ENCODE assay signal across 24 cellular contexts in the genomic region with DNA sequence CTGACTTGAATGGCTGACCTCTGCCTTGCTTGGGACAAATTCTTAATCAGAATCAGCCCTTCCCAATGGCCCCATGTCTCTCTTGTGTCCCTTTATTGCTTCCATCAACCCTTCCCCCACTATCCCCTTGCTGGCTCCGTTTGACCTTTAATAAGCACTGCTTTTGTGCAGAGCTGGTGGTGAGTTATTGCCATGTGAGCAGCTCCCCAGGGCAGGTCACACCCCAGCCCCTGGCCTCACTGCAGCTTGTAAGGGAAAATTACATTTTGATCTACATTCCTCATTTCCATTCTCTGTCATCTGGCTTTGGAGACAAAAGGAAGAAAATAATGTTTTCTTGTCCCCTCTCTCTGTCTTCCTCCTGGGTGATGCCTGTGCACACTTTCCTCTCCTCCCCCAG.
A peak's percentile ranks its signal among the peaks of the same experiment; 100 is the strongest.
DNase-seq lines count a peak whose midpoint lies in the region; ATAC-seq and TF ChIP-seq lines count a peak whose summit lies in the region.
"Had no signal": no experiment of that assay in that cellular context is flagged by ENCODE, and none has a peak within 500 bp of the region (broad histone marks: within the 10 kb centered on the region; RNA-seq: fewer than 3 reads in every experiment).

No MANE protein-coding gene starts in this region.

- H2BK5ac ChIP-seq in neuronal stem cell (ENCODE audit: low read length) = no peak overlapping the region

- no peak overlapping the region for H4K8ac ChIP-seq in neuronal stem cell (ENCODE audit: low read depth, low read length)

- H3K18ac ChIP-seq in neuronal stem cell (ENCODE audit: low read length) = peak overlapping the region; percentile 15

- ATAC-seq in Right ventricle myocardium inferior = no peak
- no peak for ATAC-seq in right cardiac atrium
- no peak for ATAC-seq in HG02763 (IDR thresholded peaks at IDR 0.05; ENCODE audit: unreplicated experiment)
- ATAC-seq in HG03025 (IDR thresholded peaks at IDR 0.05; ENCODE audit: low FRiP score, unreplicated experiment) = no peak
- ATAC-seq: CD8-positive, alpha-beta T cell; PC-3 had no signal

- H3K4ac ChIP-seq in neuronal stem cell (ENCODE audit: low read length) = no peak overlapping the region

- H3K4me1 ChIP-seq in right cardiac atrium (ENCODE audit: control insufficient read depth, insufficient read depth, low read length) (no peaks in the 10 kb centered on the region), neuronal stem cell (ENCODE audit: control insufficient read depth in 2 of 2, insufficient read depth in 1 of 2, low read depth in 1 of 2, low read length in 2 of 2) (peaks cover 0 to 8% of the 10 kb centered on the region in 2 donors)
- H3K4me1 ChIP-seq: SJCRH30 had no signal

- no peak overlapping the region for H2AFZ ChIP-seq in neuronal stem cell (ENCODE audit: low read length)

- no peak overlapping the region for H4K91ac ChIP-seq in neuronal stem cell (ENCODE audit: low read depth, low read length, poor library complexity)

- H3K4me2 ChIP-seq in neuronal stem cell (ENCODE audit: insufficient read depth, low read length, poor library complexity, severe bottlenecking) = no peak overlapping the region

- intact Hi-C loops in Right ventricle myocardium inferior (cut with DNase I) (no loop called here), right cardiac atrium (cut with DNase I) (no loop called here)

- H2AK5ac ChIP-seq in neuronal stem cell (ENCODE audit: low read depth, low read length) = no peak overlapping the region

- H3K9me3 ChIP-seq in right cardiac atrium (ENCODE audit: control insufficient read depth, low read length) = no peaks in the 10 kb centered on the region
- H3K9me3 ChIP-seq in neuronal stem cell (replicated peaks in 1 of 2; ENCODE audit: control insufficient read depth in 2 of 2, insufficient read depth in 1 of 2, low read depth in 1 of 2, low read length in 2 of 2) = no peaks in the 10 kb centered on the region
- H3K9me3 ChIP-seq: SJCRH30 had no signal

- DNase-seq in Right ventricle myocardium inferior (ENCODE audit: missing footprints) (peak; percentile 50), right cardiac atrium (no peak), glutamatergic neuron (no peak), neuronal stem cell (ENCODE audit: low spot score) (no peak), SW 1271 (lab: John Stamatoyannopoulos, UW) (no peak)
- DNase-seq: CD8-positive, alpha-beta T cell; DMS79 treated with DMSO at 0.1 percent for 48 hours; GF-D8; HCEC 1CT; NCI-H1092; NCI-H1417 treated with DMSO at 0.1 percent for 48 hours; NCI-H187 treated with DMSO at 0.1 percent for 48 hours; NCI-H2171 treated with DMSO at 0.1 percent for 48 hours; NCI-H446; NCI-H524 treated with DMSO at 0.1 percent for 48 hours; NCI-H774; NK-92 treated with Interleukin-12 subunit alpha and Interleukin-12 subunit beta, amount 100 ng/mL, for 24 hours; PC-3; SJCRH30 had no signal

- no peaks in the 10 kb centered on the region for H3K36me3 Mint-ChIP-seq in glutamatergic neuron (ENCODE audit: unreplicated experiment)
- H3K36me3 Mint-ChIP-seq: CD8-positive, alpha-beta T cell had no signal

- H3K23ac ChIP-seq in neuronal stem cell (ENCODE audit: low read depth, low read length, poor library complexity) = no peak overlapping the region

- H3K27ac Mint-ChIP-seq in glutamatergic neuron (ENCODE audit: unreplicated experiment) = peak overlapping the region; percentile 92
- H3K27ac Mint-ChIP-seq: B cell; CD8-positive, alpha-beta T cell had no signal

- no peaks in the 10 kb centered on the region for H3K36me3 ChIP-seq in neuronal stem cell (replicated peaks in 1 of 2; ENCODE audit: control insufficient read depth in 2 of 2, insufficient read depth in 2 of 2, low read length in 2 of 2)
- H3K36me3 ChIP-seq: SJCRH30 had no signal

- no peaks in the 10 kb centered on the region for H3K27me3 ChIP-seq in right cardiac atrium (ENCODE audit: control insufficient read depth, insufficient read depth)
- H3K27me3 ChIP-seq in neuronal stem cell (ENCODE audit: control insufficient read depth in 3 of 3, insufficient read depth in 3 of 3, low read depth in 1 of 3, low read length in 3 of 3) = no peaks in the 10 kb centered on the region
- H3K27me3 ChIP-seq: SJCRH30 had no signal

- H2BK15ac ChIP-seq in neuronal stem cell (ENCODE audit: low read length) = no peak overlapping the region

- peak overlapping the region; percentile 50 for H3K4me3 Mint-ChIP-seq in glutamatergic neuron (ENCODE audit: unreplicated experiment)
- H3K4me3 Mint-ChIP-seq: B cell; CD8-positive, alpha-beta T cell had no signal

- H3K9ac ChIP-seq in neuronal stem cell (ENCODE audit: low read depth, low read length, poor library complexity) = no peak overlapping the region

- WGBS in right cardiac atrium = 26% methylated on average over 1 of the region's 1 CpG
- no CpG with 5 or more reads among the region's 1 CpG for WGBS in neuronal stem cell (ENCODE audit: extremely low coverage in 2 of 2, insufficient read length in 2 of 2, insufficient replicate concordance in 1 of 2), 2 donors

- peaks cover 1% of the 10 kb centered on the region for H3K27me3 Mint-ChIP-seq in glutamatergic neuron (ENCODE audit: unreplicated experiment)
- H3K27me3 Mint-ChIP-seq: B cell had no signal

- no peak overlapping the region for H2BK12ac ChIP-seq in neuronal stem cell (ENCODE audit: low read length)

- H3K27ac ChIP-seq in right cardiac atrium (ENCODE audit: low read length) = no peak overlapping the region
- no peak overlapping the region for H3K27ac ChIP-seq in neuronal stem cell (replicated peaks; ENCODE audit: low read length)
- H3K27ac ChIP-seq: 22Rv1, C4-2B, SJCRH30 had no signal

- H3K4me3 ChIP-seq in right cardiac atrium (ENCODE audit: low read length) (no peak overlapping the region), neuronal stem cell (ENCODE audit: low read length in 2 of 2) (no peak overlapping the region)
- H3K4me3 ChIP-seq: SJCRH30 had no signal

- no peak overlapping the region for H3K14ac ChIP-seq in neuronal stem cell (ENCODE audit: low read length)

- TF ChIP-seq CTCF in glutamatergic neuron (IDR thresholded peaks at IDR 0.05; ENCODE audit: partially characterized antibody, unreplicated experiment) = no peak

- H3K9me3 Mint-ChIP-seq in glutamatergic neuron (ENCODE audit: unreplicated experiment) = peaks cover 6% of the 10 kb centered on the region

- no peaks in the 10 kb centered on the region for H3K79me1 ChIP-seq in neuronal stem cell (ENCODE audit: low read depth, low read length)

- H2BK120ac ChIP-seq in neuronal stem cell (ENCODE audit: low read depth, low read length) = no peak overlapping the region

- peaks cover 17% of the 10 kb centered on the region for H3K4me1 Mint-ChIP-seq in glutamatergic neuron (ENCODE audit: low read depth, unreplicated experiment)
- H3K4me1 Mint-ChIP-seq: B cell had no signal
